In genomic region chr6:36655073-36655847, GRCh38 we compare ENCODE assay signal across 20 cellular contexts. TPM values are rescaled to one million over a fixed set of nuclear protein-coding genes. Genes with fewer than 3 reads are reported as not detected.
DNase-seq lines count a peak whose midpoint lies in the region; FAIRE-seq and TF ChIP-seq lines count a peak whose summit lies in the region.
"Had no signal": no experiment of that assay in that cellular context is flagged by ENCODE, and none has a peak within 500 bp of the region (broad histone marks: within the 10 kb centered on the region; RNA-seq: fewer than 3 reads in every experiment).

No MANE protein-coding gene starts in this region.

- no peak for FAIRE-seq in astrocyte (lab: Jason Lieb, UNC)
- FAIRE-seq: HepG2 had no signal

- H3K4me3 Mint-ChIP-seq in astrocyte (ENCODE audit: unreplicated experiment) (no peak overlapping the region), type B pancreatic cell (peak overlapping the region; percentile 1)
- H3K4me3 Mint-ChIP-seq: CD8-positive, alpha-beta memory T cell had no signal

- peaks cover 2% of the 10 kb centered on the region for H3K9me3 Mint-ChIP-seq in astrocyte (ENCODE audit: unreplicated experiment)
- no peaks in the 10 kb centered on the region for H3K9me3 Mint-ChIP-seq in type B pancreatic cell
- H3K9me3 Mint-ChIP-seq: CD8-positive, alpha-beta memory T cell had no signal

- H3K27me3 Mint-ChIP-seq in astrocyte (ENCODE audit: low read depth, unreplicated experiment) (peaks cover 12% of the 10 kb centered on the region), type B pancreatic cell (no peaks in the 10 kb centered on the region)

- H3K36me3 ChIP-seq in astrocyte (ENCODE audit: insufficient read depth, low read length) = no peaks in the 10 kb centered on the region

- no peak overlapping the region for H3K4me2 ChIP-seq in astrocyte (ENCODE audit: low read length)

- no peak overlapping the region for H3K27ac Mint-ChIP-seq in astrocyte (ENCODE audit: unreplicated experiment)
- H3K27ac Mint-ChIP-seq in type B pancreatic cell = no peak overlapping the region
- H3K27ac Mint-ChIP-seq: CD8-positive, alpha-beta memory T cell had no signal

- H3K9ac ChIP-seq in astrocyte (ENCODE audit: low read length) = no peak overlapping the region
- H3K9ac ChIP-seq: GM23248 had no signal

- H3K27ac ChIP-seq in astrocyte (ENCODE audit: low read depth, low read length) = no peak overlapping the region
- H3K27ac ChIP-seq: GM23248 had no signal

- H3K4me1 ChIP-seq in astrocyte (ENCODE audit: insufficient read depth, low read length) = peaks cover 9% of the 10 kb centered on the region

- peaks cover 2% of the 10 kb centered on the region for H3K27me3 ChIP-seq in astrocyte (ENCODE audit: insufficient read depth, low read length)

- no peak overlapping the region for H2AFZ ChIP-seq in astrocyte (ENCODE audit: low read depth, low read length)
- H2AFZ ChIP-seq: GM23248 had no signal

- H3K36me3 Mint-ChIP-seq in astrocyte (ENCODE audit: low read depth, unreplicated experiment) (no peaks in the 10 kb centered on the region), type B pancreatic cell (no peaks in the 10 kb centered on the region)

- H3K4me1 Mint-ChIP-seq in astrocyte (ENCODE audit: low read depth, unreplicated experiment) (peaks cover 15% of the 10 kb centered on the region), type B pancreatic cell (ENCODE audit: unreplicated experiment) (peaks cover 28% of the 10 kb centered on the region)
- H3K4me1 Mint-ChIP-seq: CD8-positive, alpha-beta memory T cell had no signal

- DNase-seq in NCI-H2171 treated with DMSO at 0.1 percent for 48 hours (lab: John Stamatoyannopoulos, UW) (peak; percentile 18), NCI-H2171 (lab: John Stamatoyannopoulos, UW) (no peak), NCI-H524 (lab: John Stamatoyannopoulos, UW) (peak; percentile 70 to 85), astrocyte (ENCODE audit: low read depth) (peak; percentile 54), type B pancreatic cell (ENCODE audit: extremely low spot score, unreplicated experiment) (no peak), COR-L47 (lab: John Stamatoyannopoulos, UW) (no peak), ureter (ENCODE audit: low spot score) (no peak), HT-29 (ENCODE audit: low spot score) (no peak)
- DNase-seq: 8988T; CD8-positive, alpha-beta memory T cell; GM23248; HCEC 1CT; KG1; NCI-H1436 treated with DMSO at 0.1 percent for 48 hours; NCI-H2029 treated with DMSO at 0.1 percent for 48 hours; NCI-H2227 treated with DMSO at 0.1 percent for 48 hours; NCI-H69; T-helper 1 cell had no signal

- no peaks in the 10 kb centered on the region for H3K79me2 ChIP-seq in astrocyte (ENCODE audit: insufficient read depth, low read length)

- H3K9me3 ChIP-seq in astrocyte (ENCODE audit: insufficient read depth, low read depth, low read length) = no peaks in the 10 kb centered on the region

- H3K4me3 ChIP-seq in astrocyte (ENCODE audit: insufficient read depth, low read depth, low read length) = no peak overlapping the region
- H3K4me3 ChIP-seq: GM23248 had no signal

- TF ChIP-seq CTCF in astrocyte (IDR thresholded peaks at IDR 0.05; ENCODE audit: insufficient read depth, low read depth, low read length) (no peak), type B pancreatic cell (conservative IDR thresholded peaks at IDR 0.05) (no peak)

- no peaks in the 10 kb centered on the region for H4K20me1 ChIP-seq in astrocyte (ENCODE audit: insufficient read depth, low read length)

RNA-seq across cellular contexts. Expression of gene CDKN1A, which starts 23.3 kb away (rescaled TPM):
- 932 and 1,014 TPM in 2 replicates for total RNA-seq in astrocyte
- total RNA-seq in type B pancreatic cell (ENCODE audit: low replicate concordance) = 76.3 and 185 TPM in 2 replicates
- 82.8 TPM for total RNA-seq in ureter
- total RNA-seq in HT-29 (2014; rRNA removed; shearing (Covaris generic)) = 63.8 and 67.4 TPM in 2 replicates

RNA-seq across cellular contexts. Expression of gene RAB44, which starts 42.4 kb away (rescaled TPM):
- total RNA-seq in astrocyte (0.14 and 0.16 TPM in 2 replicates), type B pancreatic cell (ENCODE audit: low replicate concordance) (0.07 TPM in 1 of 2 replicates, not detected in the other), ureter (1.0 TPM)
- total RNA-seq in HT-29 (2014; rRNA removed; shearing (Covaris generic)) = not detected in 2 replicates
- total RNA-seq: CD8-positive, alpha-beta memory T cell; GM23248; HepG2; SK-MEL-5 had no signal

Comparison
In these comparisons a context has a peak if more than half of its experiments do, and no peak if none do; other contexts are left out.
1. DNase-seq: peak in NCI-H2171 treated with DMSO at 0.1 percent for 48 hours (single experiment), NCI-H524 (2 of 2) and astrocyte (single experiment); none in NCI-H2171 (single experiment), type B pancreatic cell (single experiment), COR-L47 (single experiment), ureter (single experiment) and HT-29 (single experiment).